In the genomic region with DNA sequence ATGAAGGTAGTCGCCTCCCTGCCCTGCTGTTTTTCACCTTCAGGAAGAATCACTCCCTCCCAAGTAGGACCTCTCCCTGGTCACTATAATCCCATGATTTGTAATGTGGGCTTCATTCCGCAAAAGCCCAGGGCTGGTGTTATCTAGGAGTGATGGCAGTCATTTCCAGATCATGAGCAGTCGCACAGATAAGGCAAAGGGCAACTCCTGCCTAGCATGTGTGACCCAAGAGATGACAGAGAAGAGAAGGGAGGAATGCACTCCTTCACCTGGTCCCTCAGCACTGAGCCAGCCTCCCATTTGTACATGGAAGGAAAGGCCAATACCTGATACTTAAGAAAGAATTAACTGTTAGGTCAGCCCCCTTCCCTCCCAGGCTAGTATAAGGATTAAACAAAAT, we compare ENCODE assay signal across 16 cellular contexts.
"Had no signal": no experiment of that assay in that cellular context is flagged by ENCODE, and none has a peak within 500 bp of the region (broad histone marks: within the 10 kb centered on the region; RNA-seq: fewer than 3 reads in every experiment).

No MANE protein-coding gene starts in this region.

- H3K9me3 ChIP-seq: neutrophil, upper lobe of left lung had no signal

- DNase-seq: activated CD4-positive, alpha-beta T cell treated with anti-CD3 and anti-CD28 coated beads for 36 hours; activated CD4-positive, alpha-beta T cell treated with anti-CD3 and anti-CD28 coated beads, Interleukin-2, amount 50 U/mL, for 48 hours; activated gamma-delta T cell treated with Interleukin-2 at 50 U/mL for 16 hours; activated naive CD8-positive, alpha-beta T cell treated with anti-CD3 and anti-CD28 coated beads for 36 hours; amniotic stem cell; effector memory CD8-positive, alpha-beta T cell; foreskin keratinocyte; glutamatergic neuron; stimulated activated CD4-positive, alpha-beta T cell treated with anti-CD3 and anti-CD28 coated beads, Interleukin-12 subunit alpha, Interleukin-12 subunit beta, amount 100 ng/mL, for 4 hours; stimulated activated naive CD8-positive, alpha-beta T cell treated with anti-CD3 and anti-CD28 coated beads, Interleukin-15, Interleukin-2, amounts not matched to agents 100 U/mL and 50 U/mL, for 24 hours; upper lobe of left lung had no signal

- H3K9ac ChIP-seq: parathyroid adenoma had no signal

- H3K27me3 ChIP-seq: cardiac muscle cell, foreskin keratinocyte, neutrophil, upper lobe of left lung had no signal

- H2AFZ ChIP-seq: parathyroid adenoma had no signal

- H3K27ac ChIP-seq: cardiac muscle cell, foreskin keratinocyte, neutrophil, parathyroid adenoma, upper lobe of left lung had no signal

- ATAC-seq: activated CD4-positive, alpha-beta T cell treated with anti-CD3 and anti-CD28 coated beads for 36 hours; effector memory CD8-positive, alpha-beta T cell; foreskin keratinocyte; natural killer cell treated with Interleukin-12 subunit alpha and Interleukin-12 subunit beta and Interleukin-15 and Interleukin-18, amount 100 ng/mL, for 72 hours; stimulated activated naive CD8-positive, alpha-beta T cell treated with anti-CD3 and anti-CD28 coated beads, Interleukin-15, Interleukin-2, amounts not matched to agents 100 U/mL and 50 U/mL, for 24 hours; WTC11 had no signal

- H3K36me3 ChIP-seq: cardiac muscle cell, neutrophil, upper lobe of left lung had no signal

- H3K4me3 ChIP-seq: cardiac muscle cell, upper lobe of left lung had no signal
